In the genomic region with DNA sequence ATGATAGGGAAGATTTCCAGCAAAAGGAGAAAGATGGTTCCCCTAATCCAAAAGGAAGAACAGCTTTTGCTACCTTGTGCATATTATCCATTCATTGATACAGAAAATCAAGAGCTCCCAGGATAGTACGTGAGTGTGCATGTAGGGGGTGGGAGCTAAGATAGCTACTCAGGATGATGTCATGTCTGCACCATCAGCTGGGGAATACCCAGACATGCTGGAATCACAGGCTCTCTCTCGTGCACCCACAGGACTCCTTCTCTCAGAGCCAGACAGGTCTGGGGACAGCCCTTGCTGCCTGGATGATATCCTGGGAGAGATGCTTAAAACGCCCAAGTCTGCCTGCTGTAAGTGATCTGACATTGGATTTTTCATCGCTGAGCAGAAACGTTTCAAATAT, we compare ENCODE assay signal across 9 cellular contexts. TPM values are rescaled to one million over a fixed set of nuclear protein-coding genes. Genes with fewer than 3 reads are reported as not detected.
DNase-seq lines count a peak whose midpoint lies in the region; ATAC-seq and TF ChIP-seq lines count a peak whose summit lies in the region.
"Had no signal": no experiment of that assay in that cellular context is flagged by ENCODE, and none has a peak within 500 bp of the region (broad histone marks: within the 10 kb centered on the region; RNA-seq: fewer than 3 reads in every experiment).

No MANE protein-coding gene starts in this region.

- DNase-seq in GM12865 (ENCODE audit: low read depth): peak; percentile 55
- peak; percentile 45 for DNase-seq in activated T-cell treated with anti-CD3 and anti-CD28 coated beads, Interleukin-2, amount 50 U/mL, for 24 hours
- DNase-seq in memory B cell (ENCODE audit: low spot score in 2 of 2): no peak
- no peak for DNase-seq in NCI-H1092 (lab: John Stamatoyannopoulos, UW)
- DNase-seq in SKM-1 (lab: John Stamatoyannopoulos, UW; ENCODE audit: unreplicated experiment): no peak
- DNase-seq in HT-29 (ENCODE audit: low spot score): no peak
- DNase-seq in NCI-H1694 treated with DMSO at 0.1 percent for 48 hours (lab: John Stamatoyannopoulos, UW): no peak

- peaks cover 47% of the 10 kb centered on the region for H3K4me1 Mint-ChIP-seq in activated T-cell treated with anti-CD3 and anti-CD28 coated beads, Interleukin-2, amount 50 U/mL, for 24 hours (ENCODE audit: low read depth)
- H3K4me1 Mint-ChIP-seq in memory B cell: peaks cover 30% of the 10 kb centered on the region

- no peak overlapping the region for H3K4me3 ChIP-seq in GM12865 (ENCODE audit: low read depth, low read length)

- no peak overlapping the region for H3K4me3 Mint-ChIP-seq in activated T-cell treated with anti-CD3 and anti-CD28 coated beads, Interleukin-2, amount 50 U/mL, for 24 hours
- H3K4me3 Mint-ChIP-seq in memory B cell: no peak overlapping the region
- H3K4me3 Mint-ChIP-seq: activated naive CD4-positive, alpha-beta T cell treated with anti-CD3 and anti-CD28 coated beads, Interleukin-2, amount 50 U/mL, for 24 hours had no signal

- peaks cover 16% of the 10 kb centered on the region for H3K9me3 Mint-ChIP-seq in activated T-cell treated with anti-CD3 and anti-CD28 coated beads, Interleukin-2, amount 50 U/mL, for 24 hours
- H3K9me3 Mint-ChIP-seq in memory B cell: peaks cover 2% of the 10 kb centered on the region
- H3K9me3 Mint-ChIP-seq: activated naive CD4-positive, alpha-beta T cell treated with anti-CD3 and anti-CD28 coated beads, Interleukin-2, amount 50 U/mL, for 24 hours had no signal

- peak overlapping the region; percentile 66 for H3K27ac Mint-ChIP-seq in activated T-cell treated with anti-CD3 and anti-CD28 coated beads, Interleukin-2, amount 50 U/mL, for 24 hours
- H3K27ac Mint-ChIP-seq in memory B cell: peak overlapping the region; percentile 62
- H3K27ac Mint-ChIP-seq: activated naive CD4-positive, alpha-beta T cell treated with anti-CD3 and anti-CD28 coated beads, Interleukin-2, amount 50 U/mL, for 24 hours had no signal

- no peaks in the 10 kb centered on the region for H3K27me3 Mint-ChIP-seq in activated T-cell treated with anti-CD3 and anti-CD28 coated beads, Interleukin-2, amount 50 U/mL, for 24 hours
- H3K27me3 Mint-ChIP-seq in memory B cell: no peaks in the 10 kb centered on the region
- H3K27me3 Mint-ChIP-seq: activated naive CD4-positive, alpha-beta T cell treated with anti-CD3 and anti-CD28 coated beads, Interleukin-2, amount 50 U/mL, for 24 hours had no signal

- peaks cover 54% of the 10 kb centered on the region for H3K36me3 Mint-ChIP-seq in activated T-cell treated with anti-CD3 and anti-CD28 coated beads, Interleukin-2, amount 50 U/mL, for 24 hours (ENCODE audit: low read depth)
- peaks cover 15% of the 10 kb centered on the region for H3K36me3 Mint-ChIP-seq in memory B cell

- TF ChIP-seq CTCF in GM12865 (IDR thresholded peaks at IDR 0.05; ENCODE audit: insufficient read depth, low read depth, low read length, missing control alignments): no peak

- ATAC-seq in HG02623 (IDR thresholded peaks at IDR 0.05; ENCODE audit: unreplicated experiment) (peak; percentile 67), memory B cell (ENCODE audit: low read depth) (peak; percentile 92)

RNA-seq across cellular contexts. Expression of gene FOXN3, which starts 38.9 kb away (rescaled TPM):
- 8.8 and 9.4 TPM in 2 replicates for total RNA-seq in HT-29 (2014; rRNA removed; shearing (Covaris generic))

Comparison
In these comparisons a context has a peak if more than half of its experiments do, and no peak if none do; other contexts are left out.
1. DNase-seq: peak in GM12865 (single experiment) and activated T-cell treated with anti-CD3 and anti-CD28 coated beads, Interleukin-2, amount 50 U/mL, for 24 hours (single experiment); none in memory B cell (0 of 2), NCI-H1092 (single experiment), SKM-1 (single experiment), HT-29 (single experiment) and NCI-H1694 treated with DMSO at 0.1 percent for 48 hours (single experiment).